Comparison of ENCODE assay signal across 8 cellular contexts in genomic region chr2:205700331-205701132, GRCh38. TPM values are rescaled to one million over a fixed set of nuclear protein-coding genes. Genes with fewer than 3 reads are reported as not detected.
DNase-seq lines count a peak whose midpoint lies in the region; ATAC-seq and TF ChIP-seq lines count a peak whose summit lies in the region.

No MANE protein-coding gene starts in this region.

- H3K27me3 Mint-ChIP-seq in Caco-2 (ENCODE audit: insufficient read depth, unreplicated experiment) = no peaks in the 10 kb centered on the region
- no peaks in the 10 kb centered on the region for H3K27me3 Mint-ChIP-seq in activated naive CD8-positive, alpha-beta T cell treated with anti-CD3 and anti-CD28 coated beads, Interleukin-2, amount 50 U/mL, for 24 hours

- H3K9me3 ChIP-seq in Caco-2 = no peaks in the 10 kb centered on the region
- no peaks in the 10 kb centered on the region for H3K9me3 ChIP-seq in tibial artery

- ATAC-seq in GM21367 (IDR thresholded peaks at IDR 0.05; ENCODE audit: unreplicated experiment) (peak; percentile 77), HG03558 (IDR thresholded peaks at IDR 0.05; ENCODE audit: extremely low read depth, unreplicated experiment) (peak; percentile 66)
- peak; percentile 86 for ATAC-seq in activated naive CD8-positive, alpha-beta T cell treated with anti-CD3 and anti-CD28 coated beads, Interleukin-2, amount 50 U/mL, for 24 hours

- TF ChIP-seq CTCF in Caco-2 (IDR thresholded peaks at IDR 0.05; ENCODE audit: insufficient read depth in 1 of 2, low read depth in 1 of 2, low read length in 1 of 2, severe bottlenecking in 1 of 2, unreplicated experiment in 1 of 2) (no peak), tibial artery (IDR thresholded peaks at IDR 0.05) (no peak)

- peaks cover 64% of the 10 kb centered on the region for H3K4me1 ChIP-seq in Caco-2
- H3K4me1 ChIP-seq in tibial artery = peaks cover 0 to 76% (median 29%) of the 10 kb centered on the region in 4 donors

- peak overlapping the region; percentile 63 for H3K27ac Mint-ChIP-seq in Caco-2 (ENCODE audit: unreplicated experiment)
- H3K27ac Mint-ChIP-seq in activated naive CD8-positive, alpha-beta T cell treated with anti-CD3 and anti-CD28 coated beads, Interleukin-2, amount 50 U/mL, for 24 hours = peak overlapping the region; percentile 81

- H3K4me1 Mint-ChIP-seq in Caco-2 (ENCODE audit: low read depth, unreplicated experiment) = peaks cover 49% of the 10 kb centered on the region
- H3K4me1 Mint-ChIP-seq in activated naive CD8-positive, alpha-beta T cell treated with anti-CD3 and anti-CD28 coated beads, Interleukin-2, amount 50 U/mL, for 24 hours = peaks cover 32% of the 10 kb centered on the region

- intact Hi-C loops in Caco-2 (cut with micrococcal nuclease; ENCODE audit: unreplicated experiment) (no loop called here), tibial artery (cut with DNase I; ENCODE audit: low total_unique reads) (no loop called here)

- no peak overlapping the region for H3K4me3 Mint-ChIP-seq in Caco-2 (ENCODE audit: unreplicated experiment)
- H3K4me3 Mint-ChIP-seq in activated naive CD8-positive, alpha-beta T cell treated with anti-CD3 and anti-CD28 coated beads, Interleukin-2, amount 50 U/mL, for 24 hours = no peak overlapping the region

- no TSS peak for BruUV-seq in Caco-2 (replicated peaks; lab: Mats Ljungman, UMichigan)

- H3K36me3 Mint-ChIP-seq in Caco-2 (ENCODE audit: insufficient read depth, unreplicated experiment) = peaks cover 75% of the 10 kb centered on the region
- no peaks in the 10 kb centered on the region for H3K36me3 Mint-ChIP-seq in activated naive CD8-positive, alpha-beta T cell treated with anti-CD3 and anti-CD28 coated beads, Interleukin-2, amount 50 U/mL, for 24 hours (ENCODE audit: low read depth)

- H3K4me3 ChIP-seq in Caco-2 (ENCODE audit: low read depth, low read length) (no peak overlapping the region), tibial artery (no peak overlapping the region)

- no peaks in the 10 kb centered on the region for H3K27me3 ChIP-seq in Caco-2 (replicated peaks; ENCODE audit: control insufficient read depth, insufficient read depth, low read length)
- no peaks in the 10 kb centered on the region for H3K27me3 ChIP-seq in tibial artery

- H3K9me3 Mint-ChIP-seq in Caco-2 (ENCODE audit: unreplicated experiment) = no peaks in the 10 kb centered on the region
- H3K9me3 Mint-ChIP-seq in activated naive CD8-positive, alpha-beta T cell treated with anti-CD3 and anti-CD28 coated beads, Interleukin-2, amount 50 U/mL, for 24 hours = no peaks in the 10 kb centered on the region

- POLR2A ChIA-PET in Caco-2 (lab: Charles Lee) = no interaction called here

- DNase-seq in Caco-2 (peak; percentile 43 to 57), kidney glomerular epithelial cell (lab: John Stamatoyannopoulos, UW) (peak; percentile 96), tibial artery (peak in 1 of 2 donors; percentile 74), NCI-H2196 treated with DMSO at 0.1 percent for 48 hours (lab: John Stamatoyannopoulos, UW; ENCODE audit: unreplicated experiment) (no peak), NCI-H748 (lab: John Stamatoyannopoulos, UW; ENCODE audit: unreplicated experiment) (no peak)
- DNase-seq in activated naive CD8-positive, alpha-beta T cell treated with anti-CD3 and anti-CD28 coated beads, Interleukin-2, amount 50 U/mL, for 24 hours = peak; percentile 41

- H3K27ac ChIP-seq in tibial artery = peak overlapping the region; percentile 57 to 58

- H3K36me3 ChIP-seq in Caco-2 (ENCODE audit: control insufficient read depth, insufficient read depth, low read length) = peaks cover 2% of the 10 kb centered on the region
- H3K36me3 ChIP-seq in tibial artery = no peaks in the 10 kb centered on the region

- CTCF ChIA-PET in Caco-2 (lab: Charles Lee) = no interaction called here

RNA-seq across cellular contexts. Expression of gene NRP2, which starts 18.2 kb away (rescaled TPM):
- total RNA-seq in Caco-2 (2022) = 95.6 and 96.9 TPM in 2 replicates

Comparison
In these comparisons a context has a peak if more than half of its experiments do, and no peak if none do; other contexts are left out.
1. DNase-seq: peak in Caco-2 (2 of 2), activated naive CD8-positive, alpha-beta T cell treated with anti-CD3 and anti-CD28 coated beads, Interleukin-2, amount 50 U/mL, for 24 hours (single experiment) and kidney glomerular epithelial cell (single experiment); none in NCI-H2196 treated with DMSO at 0.1 percent for 48 hours (single experiment) and NCI-H748 (single experiment).
2. Peak in every context shown above with its lines, with median percentiles within 50 percentile points of each other: ATAC-seq.